ENCODE assay signal across 15 cellular contexts in the genomic region with DNA sequence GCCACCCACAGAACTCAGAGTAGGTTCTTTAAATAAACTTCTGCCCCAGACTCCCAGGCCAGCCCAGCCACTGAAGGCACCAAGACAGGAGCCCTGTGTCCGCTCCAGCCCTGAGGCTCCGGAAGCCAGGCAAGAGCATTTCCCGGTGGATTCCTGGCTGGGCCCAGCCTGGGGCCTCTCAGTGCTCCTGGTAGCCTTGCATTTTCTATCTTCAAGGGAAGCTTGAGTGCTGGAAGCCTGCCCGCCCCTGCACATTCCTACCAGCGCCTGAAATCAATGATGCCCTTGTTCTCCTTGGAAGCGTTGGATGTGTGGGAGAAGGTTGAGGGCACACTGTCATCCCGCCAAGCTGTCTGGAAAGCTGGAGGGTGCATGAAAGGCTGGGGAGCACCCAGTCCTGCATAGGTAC.
DNase-seq lines count a peak whose midpoint lies in the region; ATAC-seq, FAIRE-seq and TF ChIP-seq lines count a peak whose summit lies in the region.
"Had no signal": no experiment of that assay in that cellular context is flagged by ENCODE, and none has a peak within 500 bp of the region (broad histone marks: within the 10 kb centered on the region; RNA-seq: fewer than 3 reads in every experiment).

No MANE protein-coding gene starts in this region.

- no peak overlapping the region for H3K4me3 ChIP-seq in BE2C (ENCODE audit: low read depth, low read length)
- no peak overlapping the region for H3K4me3 ChIP-seq in SJCRH30
- H3K4me3 ChIP-seq in fibroblast of pulmonary artery (replicated peaks; ENCODE audit: low read depth, low read length) = no peak overlapping the region

- H3K27me3 ChIP-seq in BE2C = no peaks in the 10 kb centered on the region
- no peaks in the 10 kb centered on the region for H3K27me3 ChIP-seq in SJCRH30

- no peak for FAIRE-seq in GM12891 (lab: Jason Lieb, UNC)
- FAIRE-seq: kidney had no signal

- no peaks in the 10 kb centered on the region for H3K36me3 ChIP-seq in BE2C
- no peaks in the 10 kb centered on the region for H3K36me3 ChIP-seq in SJCRH30

- TF ChIP-seq CTCF in BE2C (IDR thresholded peaks at IDR 0.05; ENCODE audit: low read depth, low read length) (no peak), fibroblast of pulmonary artery (IDR thresholded peaks at IDR 0.05; ENCODE audit: low read length, missing control alignments) (no peak)

- peaks cover 24% of the 10 kb centered on the region for H3K4me1 ChIP-seq in BE2C
- H3K4me1 ChIP-seq in SJCRH30 = peaks cover 29% of the 10 kb centered on the region

- H3K9me3 ChIP-seq in BE2C (no peaks in the 10 kb centered on the region; the same call in 1 of the 2 replicates), SJCRH30 (replicated peaks) (no peaks in the 10 kb centered on the region)

- TF ChIP-seq POLR2A in GM12891 (IDR thresholded peaks at IDR 0.05; ENCODE audit: low read depth, low read length) = no peak

- no peak for ATAC-seq in HG03457 (IDR thresholded peaks at IDR 0.05; ENCODE audit: unreplicated experiment)
- ATAC-seq: activated CD4-positive, CD25-positive, alpha-beta regulatory T cell treated with anti-CD3 and anti-CD28 coated beads, Interleukin-2, amount 50 U/mL, for 24 hours had no signal

- peak; percentile 76 for DNase-seq in BE2C
- DNase-seq in SJCRH30 = peak; percentile 97 to 99
- peak; percentile 64 for DNase-seq in fibroblast of pulmonary artery (ENCODE audit: low read depth)
- peak in 45 of 56 donors; percentile 12 to 81 (median 48) for DNase-seq in nucleus accumbens (lab: John Stamatoyannopoulos, UW)
- DNase-seq in NCI-H2081 treated with DMSO at 0.1 percent for 48 hours (lab: John Stamatoyannopoulos, UW) = no peak
- no peak for DNase-seq in cerebellar cortex (ENCODE audit: low spot score)
- no peak for DNase-seq in GM12891 (ENCODE audit: insufficient read length, low spot score)
- DNase-seq: activated T-cell treated with anti-CD3 and anti-CD28 coated beads, Interleukin-2, amount 50 U/mL, for 48 hours; EL; kidney; NCI-H524; SHP77 treated with DMSO at 0.1 percent for 48 hours had no signal

- H3K27ac ChIP-seq in SJCRH30 = peak overlapping the region; percentile 81
- H3K27ac ChIP-seq: HL-60 had no signal

TF ChIP-seq in GM12891, 5 proteins besides CTCF, POLR2A, EP300 and RAD21:
- no peak for TF ChIP-seq PAX5 (IDR thresholded peaks at IDR 0.05; ENCODE audit: insufficient read depth, low read length, severe bottlenecking)
- no peak for TF ChIP-seq POLR2AphosphoS5 (IDR thresholded peaks at IDR 0.05; ENCODE audit: low read depth, low read length)
- TF ChIP-seq TAF1 (IDR thresholded peaks at IDR 0.05; ENCODE audit: low read depth, low read length) = no peak
- TF ChIP-seq POU2F2 (IDR thresholded peaks at IDR 0.05; ENCODE audit: low read depth, low read length) = no peak
- TF ChIP-seq SPI1 (IDR thresholded peaks at IDR 0.05; ENCODE audit: low read depth, low read length) = no peak

Comparison
In these comparisons a context has a peak if more than half of its experiments do, and no peak if none do; other contexts are left out.
1. DNase-seq: peak in BE2C (single experiment), SJCRH30 (2 of 2), fibroblast of pulmonary artery (single experiment) and nucleus accumbens (45 of 56); none in NCI-H2081 treated with DMSO at 0.1 percent for 48 hours (single experiment), cerebellar cortex (single experiment) and GM12891 (single experiment).